In the genomic region with DNA sequence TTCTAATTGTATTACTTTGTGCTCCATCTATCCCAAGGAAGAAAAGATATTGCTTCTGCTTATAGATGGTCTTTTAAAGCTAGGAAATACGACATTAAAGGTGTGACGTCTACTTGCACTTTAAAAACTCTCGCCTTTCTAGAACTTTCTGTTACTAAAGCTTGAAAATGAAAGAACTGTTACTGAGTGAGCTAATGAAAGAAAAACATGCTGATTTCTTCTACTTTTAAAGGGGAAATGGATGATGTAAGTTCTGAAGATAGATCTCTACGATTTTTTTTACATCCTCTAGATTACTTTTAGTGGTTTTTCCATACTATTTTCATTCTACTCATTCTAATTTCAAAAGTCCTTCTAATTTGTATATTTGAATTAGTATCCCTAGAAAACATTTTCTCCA, we compare ENCODE assay signal across 18 cellular contexts.
DNase-seq lines count a peak whose midpoint lies in the region; ATAC-seq and TF ChIP-seq lines count a peak whose summit lies in the region.
"Had no signal": no experiment of that assay in that cellular context is flagged by ENCODE, and none has a peak within 500 bp of the region (broad histone marks: within the 10 kb centered on the region; RNA-seq: fewer than 3 reads in every experiment).

No MANE protein-coding gene starts in this region.

- no peaks in the 10 kb centered on the region for H3K79me2 ChIP-seq in mammary epithelial cell (ENCODE audit: insufficient read depth, low read length)

- no peak for DNase-seq in breast epithelium (ENCODE audit: low spot score in 2 of 2)
- DNase-seq in mammary epithelial cell: no peak
- peak; percentile 47 for DNase-seq in dermis blood vessel endothelial cell
- peak; percentile 25 for DNase-seq in midbrain (lab: John Stamatoyannopoulos, UW)
- DNase-seq in uterus: no peak
- no peak for DNase-seq in activated naive CD4-positive, alpha-beta T cell treated with anti-CD3 and anti-CD28 coated beads for 36 hours
- no peak for DNase-seq in activated CD8-positive, alpha-beta T cell treated with anti-CD3 and anti-CD28 coated beads for 36 hours
- DNase-seq: activated CD4-positive, alpha-beta T cell treated with anti-CD3 and anti-CD28 coated beads, Interleukin-2, amount 10 ng/mL, durations not matched to agents 7 days and 5 days; activated T-cell treated with anti-CD3 and anti-CD28 coated beads, Interleukin-2, amount 50 U/mL, for 4 hours; COR-L47; effector memory CD4-positive, alpha-beta T cell; head of caudate nucleus; natural killer cell; NCI-H2029; NCI-H774 had no signal

- 79% methylated on average over 4 of the region's 4 CpGs for WGBS in mammary epithelial cell (ENCODE audit: low coverage, missing lambda C conversion rate)

- POLR2A ChIA-PET in activated CD8-positive, alpha-beta T cell treated with anti-CD3 and anti-CD28 coated beads for 36 hours (lab: Charles Lee): no interaction called here

- dilution Hi-C loops in mammary epithelial cell (cut with HindIII; ENCODE audit: low sequenced_read_pairs): no loop called here

- BruUV-seq in mammary epithelial cell (replicated peaks; lab: Mats Ljungman, UMichigan): no TSS peak

- in situ Hi-C loops in mammary epithelial cell (cut with MboI; ENCODE audit: low sequenced_read_pairs in 2 of 2): no loop called here

- H3K4me3 ChIP-seq in breast epithelium (peak overlapping the region in 2 of 3 donors; percentile 1 to 6), mammary epithelial cell (replicated peaks in 1 of 3; ENCODE audit: insufficient read depth in 1 of 3, low read depth in 2 of 3, low read length in 3 of 3) (no peak overlapping the region), uterus (peak overlapping the region in 1 of 2 donors; percentile 1)
- H3K4me3 ChIP-seq: HAP-1 had no signal

- intact Hi-C loops in breast epithelium (cut with DNase I; ENCODE audit: low total_unique reads): no loop called here
- intact Hi-C loops in mammary epithelial cell (cut with micrococcal nuclease): no loop called here
- intact Hi-C loops in uterus (cut with DNase I; ENCODE audit: low total_unique reads): no loop called here
- intact Hi-C loops in activated naive CD4-positive, alpha-beta T cell treated with anti-CD3 and anti-CD28 coated beads for 36 hours (cut with micrococcal nuclease): no loop called here
- intact Hi-C loops in activated CD8-positive, alpha-beta T cell treated with anti-CD3 and anti-CD28 coated beads for 36 hours (cut with micrococcal nuclease): no loop called here

- no peaks in the 10 kb centered on the region for H3K27me3 Mint-ChIP-seq in activated naive CD4-positive, alpha-beta T cell treated with anti-CD3 and anti-CD28 coated beads for 36 hours (ENCODE audit: low read depth)
- no peaks in the 10 kb centered on the region for H3K27me3 Mint-ChIP-seq in activated CD8-positive, alpha-beta T cell treated with anti-CD3 and anti-CD28 coated beads for 36 hours
- H3K27me3 Mint-ChIP-seq: stimulated activated memory B cell treated with anti-CD40 and anti-IgM and Interleukin-4, amounts not matched to agents 10 μg/mL and 1 μg/mL and 100 μg/mL, for 72 hours had no signal

- H3K36me3 ChIP-seq in breast epithelium (no peaks in the 10 kb centered on the region), mammary epithelial cell (ENCODE audit: insufficient read depth, low read length) (no peaks in the 10 kb centered on the region), uterus (no peaks in the 10 kb centered on the region)
- H3K36me3 ChIP-seq: HAP-1 had no signal

- TF ChIP-seq POLR2A in breast epithelium (IDR thresholded peaks at IDR 0.05) (no peak), uterus (IDR thresholded peaks at IDR 0.05) (no peak)

- CTCF ChIA-PET in mammary epithelial cell (lab: Charles Lee; ENCODE audit: low non-redundant PET): no interaction called here
- CTCF ChIA-PET in activated naive CD4-positive, alpha-beta T cell treated with anti-CD3 and anti-CD28 coated beads for 36 hours (lab: Charles Lee): no interaction called here
- CTCF ChIA-PET in activated CD8-positive, alpha-beta T cell treated with anti-CD3 and anti-CD28 coated beads for 36 hours (lab: Charles Lee): interaction anchor here (0.6 kb wide), 1 partner anchor 343 kb away, joined by 3 read pairs; no protein-coding TSS in a partner anchor

- H3K9me3 Mint-ChIP-seq in activated naive CD4-positive, alpha-beta T cell treated with anti-CD3 and anti-CD28 coated beads for 36 hours: peaks cover 1% of the 10 kb centered on the region
- H3K9me3 Mint-ChIP-seq in activated CD8-positive, alpha-beta T cell treated with anti-CD3 and anti-CD28 coated beads for 36 hours: peaks cover 2% of the 10 kb centered on the region
- H3K9me3 Mint-ChIP-seq: activated T-cell treated with anti-CD3 and anti-CD28 coated beads, Interleukin-2, amount 50 U/mL, for 4 hours had no signal

- H3K27me3 ChIP-seq in breast epithelium (no peaks in the 10 kb centered on the region), mammary epithelial cell (ENCODE audit: insufficient read depth, low read length) (no peaks in the 10 kb centered on the region), uterus (no peaks in the 10 kb centered on the region)

- H3K4me1 ChIP-seq in breast epithelium (no peaks in the 10 kb centered on the region), mammary epithelial cell (ENCODE audit: insufficient read depth, low read length) (no peaks in the 10 kb centered on the region), uterus (peaks cover 0 to 3% of the 10 kb centered on the region in 2 donors)

- no peak overlapping the region for H3K4me3 Mint-ChIP-seq in activated naive CD4-positive, alpha-beta T cell treated with anti-CD3 and anti-CD28 coated beads for 36 hours
- H3K4me3 Mint-ChIP-seq in activated CD8-positive, alpha-beta T cell treated with anti-CD3 and anti-CD28 coated beads for 36 hours: no peak overlapping the region
- H3K4me3 Mint-ChIP-seq: activated CD4-positive, alpha-beta T cell treated with anti-CD3 and anti-CD28 coated beads, Interleukin-2, amount 10 ng/mL, durations not matched to agents 7 days and 5 days; activated T-cell treated with anti-CD3 and anti-CD28 coated beads, Interleukin-2, amount 50 U/mL, for 4 hours; natural killer cell; stimulated activated memory B cell treated with anti-CD40 and anti-IgM and Interleukin-4, amounts not matched to agents 10 μg/mL and 1 μg/mL and 100 μg/mL, for 72 hours had no signal

- no peak for ATAC-seq in HG03045 (IDR thresholded peaks at IDR 0.05; ENCODE audit: unreplicated experiment)
- no peak for ATAC-seq in activated CD8-positive, alpha-beta T cell treated with anti-CD3 and anti-CD28 coated beads for 36 hours
- ATAC-seq: activated T-cell treated with anti-CD3 and anti-CD28 coated beads, Interleukin-2, amount 50 U/mL, for 4 hours; natural killer cell; stimulated activated memory B cell treated with anti-CD40 and anti-IgM and Interleukin-4, amounts not matched to agents 10 μg/mL and 1 μg/mL and 100 μg/mL, for 72 hours had no signal

- H3K9me3 ChIP-seq in breast epithelium (no peaks in the 10 kb centered on the region), mammary epithelial cell (replicated peaks; ENCODE audit: insufficient read depth, low read length) (no peaks in the 10 kb centered on the region), uterus (peaks cover 0 to 6% of the 10 kb centered on the region in 2 donors)
- H3K9me3 ChIP-seq: HAP-1 had no signal

- no peak overlapping the region for H2AFZ ChIP-seq in mammary epithelial cell (ENCODE audit: low read depth, low read length)

- H3K36me3 Mint-ChIP-seq in activated naive CD4-positive, alpha-beta T cell treated with anti-CD3 and anti-CD28 coated beads for 36 hours (ENCODE audit: low read depth): no peaks in the 10 kb centered on the region
- no peaks in the 10 kb centered on the region for H3K36me3 Mint-ChIP-seq in activated CD8-positive, alpha-beta T cell treated with anti-CD3 and anti-CD28 coated beads for 36 hours (ENCODE audit: low read depth)
- H3K36me3 Mint-ChIP-seq: natural killer cell; stimulated activated memory B cell treated with anti-CD40 and anti-IgM and Interleukin-4, amounts not matched to agents 10 μg/mL and 1 μg/mL and 100 μg/mL, for 72 hours had no signal

- no peak overlapping the region for H3K9ac ChIP-seq in mammary epithelial cell (ENCODE audit: insufficient read depth, low read length)

- no peak overlapping the region for H3K4me2 ChIP-seq in mammary epithelial cell (ENCODE audit: insufficient read depth, low read depth, low read length)

- H3K4me1 Mint-ChIP-seq in activated naive CD4-positive, alpha-beta T cell treated with anti-CD3 and anti-CD28 coated beads for 36 hours (ENCODE audit: low read depth): no peaks in the 10 kb centered on the region
- H3K4me1 Mint-ChIP-seq in activated CD8-positive, alpha-beta T cell treated with anti-CD3 and anti-CD28 coated beads for 36 hours (ENCODE audit: low read depth): no peaks in the 10 kb centered on the region
- H3K4me1 Mint-ChIP-seq: activated CD4-positive, alpha-beta T cell treated with anti-CD3 and anti-CD28 coated beads, Interleukin-2, amount 10 ng/mL, durations not matched to agents 7 days and 5 days; natural killer cell; stimulated activated memory B cell treated with anti-CD40 and anti-IgM and Interleukin-4, amounts not matched to agents 10 μg/mL and 1 μg/mL and 100 μg/mL, for 72 hours had no signal

- no peak for TF ChIP-seq CTCF in breast epithelium (IDR thresholded peaks at IDR 0.05)
- no peak for TF ChIP-seq CTCF in mammary epithelial cell (conservative IDR thresholded peaks at IDR 0.05 in 1 of 2, IDR thresholded peaks at IDR 0.05 in 1 of 2; ENCODE audit: extremely low read depth in 1 of 2, insufficient read depth in 1 of 2, low read depth in 1 of 2, low read length in 2 of 2)
- no peak for TF ChIP-seq CTCF in uterus (IDR thresholded peaks at IDR 0.05)
- TF ChIP-seq CTCF in activated CD8-positive, alpha-beta T cell treated with anti-CD3 and anti-CD28 coated beads for 36 hours (IDR thresholded peaks at IDR 0.05): no peak

- peak overlapping the region; percentile 58 to 64 for H3K27ac ChIP-seq in breast epithelium
- no peak overlapping the region for H3K27ac ChIP-seq in mammary epithelial cell (ENCODE audit: insufficient read depth, low read depth, low read length)
- H3K27ac ChIP-seq in uterus: peak overlapping the region; percentile 86 to 91

- H4K20me1 ChIP-seq in mammary epithelial cell (ENCODE audit: insufficient read depth, low read length): no peaks in the 10 kb centered on the region

- no peak overlapping the region for H3K27ac Mint-ChIP-seq in activated naive CD4-positive, alpha-beta T cell treated with anti-CD3 and anti-CD28 coated beads for 36 hours
- no peak overlapping the region for H3K27ac Mint-ChIP-seq in activated CD8-positive, alpha-beta T cell treated with anti-CD3 and anti-CD28 coated beads for 36 hours
- H3K27ac Mint-ChIP-seq: activated CD4-positive, alpha-beta T cell treated with anti-CD3 and anti-CD28 coated beads, Interleukin-2, amount 10 ng/mL, durations not matched to agents 7 days and 5 days; natural killer cell; stimulated activated memory B cell treated with anti-CD40 and anti-IgM and Interleukin-4, amounts not matched to agents 10 μg/mL and 1 μg/mL and 100 μg/mL, for 72 hours had no signal

Comparison
In these comparisons a context has a peak if more than half of its experiments do, and no peak if none do; other contexts are left out.
1. H3K4me3 ChIP-seq: peak in breast epithelium (2 of 3); none in mammary epithelial cell (0 of 3).
2. DNase-seq: peak in dermis blood vessel endothelial cell (single experiment) and midbrain (single experiment); none in breast epithelium (0 of 2), mammary epithelial cell (single experiment), uterus (0 of 2), activated naive CD4-positive, alpha-beta T cell treated with anti-CD3 and anti-CD28 coated beads for 36 hours (single experiment) and activated CD8-positive, alpha-beta T cell treated with anti-CD3 and anti-CD28 coated beads for 36 hours (single experiment).